In genomic region chr12:113399490-113399889, GRCh38 we compare ENCODE assay signal across 31 cellular contexts. TPM values are rescaled to one million over a fixed set of nuclear protein-coding genes. Genes with fewer than 3 reads are reported as not detected.
"Had no signal": no experiment of that assay in that cellular context is flagged by ENCODE, and none has a peak within 500 bp of the region (broad histone marks: within the 10 kb centered on the region; RNA-seq: fewer than 3 reads in every experiment).

No MANE protein-coding gene starts in this region.

- H3K4me3 ChIP-seq: ascending aorta, breast epithelium had no signal

- FAIRE-seq: TTC549 had no signal

- H3K36me3 ChIP-seq: ascending aorta, brain microvascular endothelial cell, breast epithelium had no signal

- H3K4me1 ChIP-seq: ascending aorta, breast epithelium had no signal

- ATAC-seq: activated CD8-positive, alpha-beta T cell treated with anti-CD3 and anti-CD28 coated beads for 36 hours; activated naive CD8-positive, alpha-beta T cell treated with anti-CD3 and anti-CD28 coated beads, Interleukin-2, amount 50 U/mL, for 24 hours had no signal

- H3K27ac ChIP-seq: ascending aorta, brain microvascular endothelial cell, breast epithelium, VCaP had no signal

- H3K27me3 ChIP-seq: ascending aorta, brain microvascular endothelial cell had no signal

- DNase-seq: activated B cell treated with CpG ODN at 0.5 μM for 24 hours; activated CD4-positive, alpha-beta memory T cell treated with anti-CD3 and anti-CD28 coated beads for 36 hours; activated CD4-positive, alpha-beta T cell treated with anti-CD3 and anti-CD28 coated beads for 4 hours; activated CD4-positive, alpha-beta T cell treated with anti-CD3 and anti-CD28 coated beads, Interleukin-2, amount 10 ng/mL, durations not matched to agents 24 days and 14 days; activated CD4-positive, alpha-beta T cell treated with anti-CD3 and anti-CD28 coated beads, Interleukin-2, amount 50 U/mL, for 1 hour; activated CD4-positive, alpha-beta T cell treated with anti-CD3 and anti-CD28 coated beads, Interleukin-2, amount 50 U/mL, for 4 hours; activated CD4-positive, CD25-positive, alpha-beta regulatory T cell treated with anti-CD3 and anti-CD28 coated beads, Interleukin-2, amount 50 U/mL, for 72 hours; activated CD8-positive, alpha-beta memory T cell treated with anti-CD3 and anti-CD28 coated beads, Interleukin-2, amount 50 U/mL, for 48 hours; activated CD8-positive, alpha-beta T cell treated with anti-CD3 and anti-CD28 coated beads for 36 hours; activated effector memory CD4-positive, alpha-beta T cell treated with Interleukin-2 at 50 U/mL for 16 hours; activated gamma-delta T cell; activated naive CD4-positive, alpha-beta T cell treated with anti-CD3 and anti-CD28 coated beads, Interleukin-2, amount 10 ng/mL, durations not matched to agents 7 days and 5 days; activated naive CD4-positive, alpha-beta T cell treated with Interleukin-2 at 50 U/mL for 16 hours; activated naive CD8-positive, alpha-beta T cell treated with anti-CD3 and anti-CD28 coated beads, Interleukin-2, amount 10 ng/mL, durations not matched to agents 7 days and 5 days; activated naive CD8-positive, alpha-beta T cell treated with anti-CD3 and anti-CD28 coated beads, Interleukin-2, amount 50 U/mL, for 24 hours; activated T-cell treated with anti-CD3 and anti-CD28 coated beads, Interleukin-2, amount 50 U/mL, for 24 hours; activated T-cell treated with anti-CD3 and anti-CD28 coated beads, Interleukin-2, amount 50 U/mL, for 48 hours; amygdala; anterior cingulate cortex; brain microvascular endothelial cell; central memory CD4-positive, alpha-beta T cell; T-helper 1 cell; T-helper 2 cell; T-helper 9 cell had no signal

- H3K9me3 ChIP-seq: ascending aorta, breast epithelium had no signal

RNA-seq across cellular contexts. Expression of gene SDS, which starts 4.2 kb away (rescaled TPM):
- total RNA-seq: activated B cell treated with CpG ODN at 0.5 μM for 24 hours; activated CD4-positive, alpha-beta memory T cell treated with anti-CD3 and anti-CD28 coated beads for 36 hours; activated CD4-positive, alpha-beta T cell treated with anti-CD3 and anti-CD28 coated beads, Interleukin-2, amount 10 ng/mL, durations not matched to agents 24 days and 14 days; activated CD8-positive, alpha-beta memory T cell treated with anti-CD3 and anti-CD28 coated beads for 36 hours; activated CD8-positive, alpha-beta T cell treated with anti-CD3 and anti-CD28 coated beads for 36 hours; activated T-helper 2 cell treated with anti-CD3 and anti-CD28 coated beads, Interferon-gamma antibody, Interleukin-2, Interleukin-4, amounts not matched to agents 10 μg/mL and 5 μg/mL and 100 μg/mL, durations not matched to agents 14 hours and 24 hours and 36 hours; cerebellum had no signal

RNA-seq across cellular contexts. Expression of gene SDSL, which starts 22.7 kb away (rescaled TPM):
- total RNA-seq: activated CD4-positive, alpha-beta memory T cell treated with anti-CD3 and anti-CD28 coated beads for 36 hours; activated CD8-positive, alpha-beta memory T cell treated with anti-CD3 and anti-CD28 coated beads for 36 hours; activated CD8-positive, alpha-beta T cell treated with anti-CD3 and anti-CD28 coated beads for 36 hours had no signal
